24 cellular contexts compared by ENCODE assay signal in genomic region chr7:151179946-151180345, GRCh38. TPM values are rescaled to one million over a fixed set of nuclear protein-coding genes. Genes with fewer than 3 reads are reported as not detected.
"Had no signal": no experiment of that assay in that cellular context is flagged by ENCODE, and none has a peak within 500 bp of the region (broad histone marks: within the 10 kb centered on the region; RNA-seq: fewer than 3 reads in every experiment).

No MANE protein-coding gene starts in this region.

- H3K36me3 Mint-ChIP-seq: activated naive CD4-positive, alpha-beta T cell treated with anti-CD3 and anti-CD28 coated beads, Interleukin-2, amount 50 U/mL, for 72 hours had no signal

- H3K27me3 ChIP-seq: ascending aorta, body of pancreas, Peyer's patch had no signal

- DNase-seq: activated CD4-positive, alpha-beta memory T cell treated with anti-CD3 and anti-CD28 coated beads, Interleukin-2, amount 10 ng/mL, durations not matched to agents 7 days and 5 days; activated CD4-positive, alpha-beta T cell treated with anti-CD3 and anti-CD28 coated beads for 36 hours; activated CD4-positive, alpha-beta T cell treated with anti-CD3 and anti-CD28 coated beads, Interleukin-2, amount 50 U/mL, for 1 hour; activated naive CD4-positive, alpha-beta T cell treated with Interleukin-2 at 50 U/mL for 16 hours; activated naive CD8-positive, alpha-beta T cell treated with anti-CD3 and anti-CD28 coated beads, Interleukin-2, amount 50 U/mL, for 24 hours; amniotic stem cell; body of pancreas; Kasumi-1; KBM-7; NCI-H1105 treated with DMSO at 0.1 percent for 48 hours; NCI-H1436 treated with DMSO at 0.1 percent for 48 hours; NCI-H187; NCI-H2081; NCI-H446; NCI-H524; Peyer's patch; Right ventricle myocardium superior; SJCRH30; T-helper 2 cell; T1000 had no signal

- H3K36me3 ChIP-seq: ascending aorta, Peyer's patch, SJCRH30 had no signal

- H3K9me3 Mint-ChIP-seq: activated CD4-positive, alpha-beta memory T cell treated with anti-CD3 and anti-CD28 coated beads, Interleukin-2, amount 10 ng/mL, durations not matched to agents 7 days and 5 days; activated naive CD4-positive, alpha-beta T cell treated with anti-CD3 and anti-CD28 coated beads, Interleukin-2, amount 50 U/mL, for 72 hours; activated naive CD8-positive, alpha-beta T cell treated with anti-CD3 and anti-CD28 coated beads, Interleukin-2, amount 50 U/mL, for 24 hours had no signal

- H3K4me3 Mint-ChIP-seq: activated CD4-positive, alpha-beta memory T cell treated with anti-CD3 and anti-CD28 coated beads, Interleukin-2, amount 10 ng/mL, durations not matched to agents 7 days and 5 days; activated CD4-positive, alpha-beta T cell treated with anti-CD3 and anti-CD28 coated beads for 36 hours; activated naive CD8-positive, alpha-beta T cell treated with anti-CD3 and anti-CD28 coated beads, Interleukin-2, amount 50 U/mL, for 24 hours had no signal

- ATAC-seq: activated CD4-positive, alpha-beta T cell treated with anti-CD3 and anti-CD28 coated beads for 36 hours; activated naive CD4-positive, alpha-beta T cell treated with anti-CD3 and anti-CD28 coated beads, Interleukin-2, amount 50 U/mL, for 72 hours; body of pancreas had no signal

- H3K27ac Mint-ChIP-seq: activated CD4-positive, alpha-beta memory T cell treated with anti-CD3 and anti-CD28 coated beads, Interleukin-2, amount 10 ng/mL, durations not matched to agents 7 days and 5 days; activated CD4-positive, alpha-beta T cell treated with anti-CD3 and anti-CD28 coated beads for 36 hours; activated naive CD4-positive, alpha-beta T cell treated with anti-CD3 and anti-CD28 coated beads, Interleukin-2, amount 50 U/mL, for 72 hours; activated naive CD8-positive, alpha-beta T cell treated with anti-CD3 and anti-CD28 coated beads, Interleukin-2, amount 50 U/mL, for 24 hours had no signal

- H3K4me1 ChIP-seq: ascending aorta, body of pancreas, Peyer's patch had no signal

- H3K4me1 Mint-ChIP-seq: activated CD4-positive, alpha-beta memory T cell treated with anti-CD3 and anti-CD28 coated beads, Interleukin-2, amount 10 ng/mL, durations not matched to agents 7 days and 5 days; activated CD4-positive, alpha-beta T cell treated with anti-CD3 and anti-CD28 coated beads for 36 hours; activated naive CD8-positive, alpha-beta T cell treated with anti-CD3 and anti-CD28 coated beads, Interleukin-2, amount 50 U/mL, for 24 hours had no signal

- H3K4me3 ChIP-seq: ascending aorta, body of pancreas, Peyer's patch, SJCRH30 had no signal

- H3K9me3 ChIP-seq: ascending aorta, body of pancreas, Peyer's patch, SJCRH30 had no signal

RNA-seq across cellular contexts. Expression of gene ASB10, which starts 7.1 kb away (rescaled TPM):
- total RNA-seq: activated CD4-positive, alpha-beta memory T cell treated with anti-CD3 and anti-CD28 coated beads, Interleukin-2, amount 10 ng/mL, durations not matched to agents 7 days and 5 days; activated CD4-positive, alpha-beta T cell treated with anti-CD3 and anti-CD28 coated beads for 36 hours; activated CD8-positive, alpha-beta memory T cell treated with anti-CD3 and anti-CD28 coated beads for 36 hours; activated naive CD4-positive, alpha-beta T cell treated with anti-CD3 and anti-CD28 coated beads, Interleukin-2, amount 50 U/mL, for 72 hours; ascending aorta; body of pancreas; bronchial epithelial cell; Peyer's patch; SJCRH30 had no signal

RNA-seq across cellular contexts. Expression of gene GBX1, which starts 12.5 kb away (rescaled TPM):
- total RNA-seq: activated CD4-positive, alpha-beta memory T cell treated with anti-CD3 and anti-CD28 coated beads, Interleukin-2, amount 10 ng/mL, durations not matched to agents 7 days and 5 days; activated CD8-positive, alpha-beta memory T cell treated with anti-CD3 and anti-CD28 coated beads for 36 hours; ascending aorta; body of pancreas; bronchial epithelial cell; Peyer's patch had no signal

RNA-seq across cellular contexts. Expression of gene H2BK1, which starts 30.3 kb away (rescaled TPM):
- total RNA-seq: activated CD4-positive, alpha-beta memory T cell treated with anti-CD3 and anti-CD28 coated beads, Interleukin-2, amount 10 ng/mL, durations not matched to agents 7 days and 5 days; activated CD4-positive, alpha-beta T cell treated with anti-CD3 and anti-CD28 coated beads for 36 hours; activated CD8-positive, alpha-beta memory T cell treated with anti-CD3 and anti-CD28 coated beads for 36 hours; ascending aorta; body of pancreas; bronchial epithelial cell; Peyer's patch; Right ventricle myocardium superior; SJCRH30 had no signal
